In the genomic region with DNA sequence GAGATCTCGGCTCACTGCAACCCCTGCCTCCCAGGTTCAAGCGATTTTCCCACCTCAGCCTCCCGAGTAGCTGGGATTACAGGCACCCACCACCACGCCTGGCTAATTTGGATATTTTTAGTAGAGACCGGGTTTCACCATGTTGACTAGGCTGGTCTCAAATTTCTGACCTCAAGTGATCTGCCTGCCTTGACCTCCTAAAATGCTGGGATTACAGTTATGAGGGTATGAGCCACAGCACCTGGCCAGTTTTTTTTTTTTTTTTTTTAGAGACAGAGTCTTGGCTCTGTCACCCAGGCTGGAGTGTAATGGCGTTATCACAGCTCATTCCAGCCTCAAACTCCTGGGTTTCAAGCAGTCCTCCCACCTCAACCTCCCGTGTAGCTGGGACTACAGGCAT, we compare ENCODE assay signal across 30 cellular contexts.
"Had no signal": no experiment of that assay in that cellular context is flagged by ENCODE, and none has a peak within 500 bp of the region (broad histone marks: within the 10 kb centered on the region; RNA-seq: fewer than 3 reads in every experiment).

No MANE protein-coding gene starts in this region.

- H3K27ac ChIP-seq: adrenal gland, body of pancreas, coronary artery, dorsolateral prefrontal cortex, VCaP had no signal

- H3K4me3 ChIP-seq: adrenal gland, body of pancreas, coronary artery, dorsolateral prefrontal cortex had no signal

- H3K36me3 ChIP-seq: adrenal gland had no signal

- ATAC-seq: activated CD4-positive, CD25-positive, alpha-beta regulatory T cell treated with anti-CD3 and anti-CD28 coated beads, Interleukin-2, amount 50 U/mL, for 24 hours; activated CD8-positive, alpha-beta T cell treated with anti-CD3 and anti-CD28 coated beads for 36 hours; activated naive CD8-positive, alpha-beta T cell treated with anti-CD3 and anti-CD28 coated beads, Interleukin-2, amount 50 U/mL, for 24 hours; activated T-cell treated with anti-CD3 and anti-CD28 coated beads, Interleukin-2, amount 50 U/mL, for 4 hours; body of pancreas; T-helper 17 cell had no signal

- H3K4me3 Mint-ChIP-seq: activated B cell treated with CpG ODN at 0.5 μM for 24 hours; activated CD8-positive, alpha-beta T cell treated with anti-CD3 and anti-CD28 coated beads for 36 hours; activated naive CD4-positive, alpha-beta T cell treated with anti-CD3 and anti-CD28 coated beads for 36 hours; activated naive CD4-positive, alpha-beta T cell treated with anti-CD3 and anti-CD28 coated beads, Interleukin-2, amount 50 U/mL, for 24 hours; activated naive CD8-positive, alpha-beta T cell treated with anti-CD3 and anti-CD28 coated beads for 36 hours; activated naive CD8-positive, alpha-beta T cell treated with anti-CD3 and anti-CD28 coated beads, Interleukin-2, amount 50 U/mL, for 24 hours; activated T-cell treated with anti-CD3 and anti-CD28 coated beads, Interleukin-2, amount 50 U/mL, for 4 hours; activated T-helper 1 cell treated with anti-CD3 and anti-CD28 coated beads, Interleukin-12 subunit alpha, Interleukin-12 subunit beta, Interleukin-2, Interleukin-4 antibody, amounts not matched to agents 30 ng/mL and 10 ng/mL and 1 ng/mL, durations not matched to agents 14 hours and 24 hours and 36 hours; central memory CD8-positive, alpha-beta T cell; dendritic cell treated with granulocyte-macrophage colony-stimulating factor and Interleukin-4, amounts not matched to agents 40 ng/mL and 50 ng/mL, for 4 days; endodermal cell; T-helper 17 cell; T-helper 2 cell treated with Interferon-gamma antibody and Interleukin-4, amounts not matched to agents 5 μg/mL and 100 μg/mL, for 36 hours had no signal

- H3K36me3 Mint-ChIP-seq: activated naive CD4-positive, alpha-beta T cell treated with anti-CD3 and anti-CD28 coated beads, Interleukin-2, amount 50 U/mL, for 24 hours; activated naive CD8-positive, alpha-beta T cell treated with anti-CD3 and anti-CD28 coated beads for 36 hours had no signal

- H3K4me1 Mint-ChIP-seq: activated B cell treated with CpG ODN at 0.5 μM for 24 hours; activated naive CD4-positive, alpha-beta T cell treated with anti-CD3 and anti-CD28 coated beads, Interleukin-2, amount 50 U/mL, for 24 hours; activated naive CD8-positive, alpha-beta T cell treated with anti-CD3 and anti-CD28 coated beads for 36 hours; activated naive CD8-positive, alpha-beta T cell treated with anti-CD3 and anti-CD28 coated beads, Interleukin-2, amount 50 U/mL, for 24 hours; central memory CD8-positive, alpha-beta T cell; endodermal cell had no signal

- H3K27me3 Mint-ChIP-seq: activated CD8-positive, alpha-beta T cell treated with anti-CD3 and anti-CD28 coated beads for 36 hours; activated naive CD4-positive, alpha-beta T cell treated with anti-CD3 and anti-CD28 coated beads, Interleukin-2, amount 50 U/mL, for 24 hours; activated naive CD8-positive, alpha-beta T cell treated with anti-CD3 and anti-CD28 coated beads for 36 hours; activated naive CD8-positive, alpha-beta T cell treated with anti-CD3 and anti-CD28 coated beads, Interleukin-2, amount 50 U/mL, for 24 hours; central memory CD8-positive, alpha-beta T cell; T-helper 17 cell had no signal

- H3K9me3 Mint-ChIP-seq: activated B cell treated with CpG ODN at 0.5 μM for 24 hours; activated CD8-positive, alpha-beta T cell treated with anti-CD3 and anti-CD28 coated beads for 36 hours; activated naive CD4-positive, alpha-beta T cell treated with anti-CD3 and anti-CD28 coated beads for 36 hours; activated naive CD4-positive, alpha-beta T cell treated with anti-CD3 and anti-CD28 coated beads, Interleukin-2, amount 50 U/mL, for 24 hours; activated naive CD8-positive, alpha-beta T cell treated with anti-CD3 and anti-CD28 coated beads for 36 hours; activated naive CD8-positive, alpha-beta T cell treated with anti-CD3 and anti-CD28 coated beads, Interleukin-2, amount 50 U/mL, for 24 hours; activated T-cell treated with anti-CD3 and anti-CD28 coated beads, Interleukin-2, amount 50 U/mL, for 4 hours; activated T-helper 1 cell treated with anti-CD3 and anti-CD28 coated beads, Interleukin-12 subunit alpha, Interleukin-12 subunit beta, Interleukin-2, Interleukin-4 antibody, amounts not matched to agents 30 ng/mL and 10 ng/mL and 1 ng/mL, durations not matched to agents 14 hours and 24 hours and 36 hours; activated T-helper 2 cell treated with anti-CD3 and anti-CD28 coated beads, Interferon-gamma antibody, Interleukin-2, Interleukin-4, amounts not matched to agents 10 μg/mL and 5 μg/mL and 100 μg/mL, durations not matched to agents 14 hours and 24 hours and 36 hours; central memory CD8-positive, alpha-beta T cell; dendritic cell treated with granulocyte-macrophage colony-stimulating factor and Interleukin-4, amounts not matched to agents 40 ng/mL and 50 ng/mL, for 4 days; endodermal cell; T-helper 2 cell treated with Interferon-gamma antibody and Interleukin-4, amounts not matched to agents 5 μg/mL and 100 μg/mL, for 36 hours had no signal

- H3K27me3 ChIP-seq: adrenal gland, body of pancreas had no signal

- H3K4me1 ChIP-seq: body of pancreas had no signal

- DNase-seq: activated B cell treated with CpG ODN at 0.5 μM for 24 hours; activated CD4-positive, alpha-beta T cell treated with anti-CD3 and anti-CD28 coated beads for 48 hours; activated CD4-positive, alpha-beta T cell treated with anti-CD3 and anti-CD28 coated beads, Interleukin-2, amount 50 U/mL, for 1 hour; activated CD4-positive, alpha-beta T cell treated with anti-CD3 and anti-CD28 coated beads, Interleukin-2, amount 50 U/mL, for 48 hours; activated CD8-positive, alpha-beta memory T cell treated with anti-CD3 and anti-CD28 coated beads for 24 hours; activated CD8-positive, alpha-beta T cell treated with anti-CD3 and anti-CD28 coated beads for 36 hours; activated effector memory CD4-positive, alpha-beta T cell treated with anti-CD3 and anti-CD28 coated beads, Interleukin-2, amount 50 U/mL, for 16 hours; activated naive CD4-positive, alpha-beta T cell treated with anti-CD3 and anti-CD28 coated beads for 36 hours; activated naive CD8-positive, alpha-beta T cell treated with anti-CD3 and anti-CD28 coated beads for 36 hours; activated naive CD8-positive, alpha-beta T cell treated with anti-CD3 and anti-CD28 coated beads, Interleukin-2, amount 50 U/mL, for 24 hours; activated T-cell treated with anti-CD3 and anti-CD28 coated beads, Interleukin-2, amount 50 U/mL, for 4 hours; adrenal gland; amygdala; aorta; body of pancreas; effector memory CD4-positive, alpha-beta T cell; foreskin fibroblast; T-helper 1 cell; T-helper 17 cell had no signal

- H3K9me3 ChIP-seq: adrenal gland, body of pancreas had no signal

- H3K27ac Mint-ChIP-seq: activated B cell treated with CpG ODN at 0.5 μM for 24 hours; activated CD8-positive, alpha-beta T cell treated with anti-CD3 and anti-CD28 coated beads for 36 hours; activated naive CD4-positive, alpha-beta T cell treated with anti-CD3 and anti-CD28 coated beads for 36 hours; activated naive CD4-positive, alpha-beta T cell treated with anti-CD3 and anti-CD28 coated beads, Interleukin-2, amount 50 U/mL, for 24 hours; activated naive CD8-positive, alpha-beta T cell treated with anti-CD3 and anti-CD28 coated beads for 36 hours; activated naive CD8-positive, alpha-beta T cell treated with anti-CD3 and anti-CD28 coated beads, Interleukin-2, amount 50 U/mL, for 24 hours; activated T-helper 1 cell treated with anti-CD3 and anti-CD28 coated beads, Interleukin-12 subunit alpha, Interleukin-12 subunit beta, Interleukin-2, Interleukin-4 antibody, amounts not matched to agents 30 ng/mL and 10 ng/mL and 1 ng/mL, durations not matched to agents 14 hours and 24 hours and 36 hours; activated T-helper 2 cell treated with anti-CD3 and anti-CD28 coated beads, Interferon-gamma antibody, Interleukin-2, Interleukin-4, amounts not matched to agents 10 μg/mL and 5 μg/mL and 100 μg/mL, durations not matched to agents 14 hours and 24 hours and 36 hours; dendritic cell treated with granulocyte-macrophage colony-stimulating factor and Interleukin-4, amounts not matched to agents 40 ng/mL and 50 ng/mL, for 4 days; endodermal cell; T-helper 17 cell; T-helper 2 cell treated with Interferon-gamma antibody and Interleukin-4, amounts not matched to agents 5 μg/mL and 100 μg/mL, for 36 hours had no signal
